Comparison of ENCODE assay signal across 14 cellular contexts in genomic region chr5:1130218-1130946, GRCh38. TPM values are rescaled to one million over a fixed set of nuclear protein-coding genes. Genes with fewer than 3 reads are reported as not detected.
A peak's percentile ranks its signal among the peaks of the same experiment; 100 is the strongest.
DNase-seq lines count a peak whose midpoint lies in the region; ATAC-seq and TF ChIP-seq lines count a peak whose summit lies in the region.
"Had no signal": no experiment of that assay in that cellular context is flagged by ENCODE, and none has a peak within 500 bp of the region (broad histone marks: within the 10 kb centered on the region; RNA-seq: fewer than 3 reads in every experiment).

No MANE protein-coding gene starts in this region.

- H3K4ac ChIP-seq in neuronal stem cell (ENCODE audit: low read length) = no peak overlapping the region

- H3K9ac ChIP-seq in neuronal stem cell (ENCODE audit: low read depth, low read length, poor library complexity) = no peak overlapping the region
- H3K9ac ChIP-seq: SK-N-SH had no signal

- no peak overlapping the region for H4K91ac ChIP-seq in neuronal stem cell (ENCODE audit: low read depth, low read length, poor library complexity)

- H3K23ac ChIP-seq in neuronal stem cell (ENCODE audit: low read depth, low read length, poor library complexity) = peak overlapping the region; percentile 53

- no peak for ATAC-seq in GM19452 (IDR thresholded peaks at IDR 0.05; ENCODE audit: unreplicated experiment)
- ATAC-seq: activated CD8-positive, alpha-beta memory T cell treated with anti-CD3 and anti-CD28 coated beads, Interleukin-2, amount 10 ng/mL, durations not matched to agents 7 days and 5 days; gastroesophageal sphincter; naive thymus-derived CD8-positive, alpha-beta T cell had no signal

- H4K8ac ChIP-seq in neuronal stem cell (ENCODE audit: low read depth, low read length) = peak overlapping the region; percentile 32

- no peaks in the 10 kb centered on the region for H3K79me1 ChIP-seq in neuronal stem cell (ENCODE audit: low read depth, low read length)

- peaks cover 4 to 7% of the 10 kb centered on the region in 2 donors for H3K4me1 ChIP-seq in neuronal stem cell (ENCODE audit: control insufficient read depth in 2 of 2, insufficient read depth in 1 of 2, low read depth in 1 of 2, low read length in 2 of 2)

- no CpG with 5 or more reads among the region's 26 CpGs for WGBS in neuronal stem cell (ENCODE audit: extremely low coverage in 2 of 2, insufficient read length in 2 of 2, insufficient replicate concordance in 1 of 2), 2 donors

- no peaks in the 10 kb centered on the region for H3K36me3 ChIP-seq in GM06990 (ENCODE audit: control insufficient read depth, insufficient read depth, low read length)
- no peaks in the 10 kb centered on the region for H3K36me3 ChIP-seq in neuronal stem cell (replicated peaks in 1 of 2; ENCODE audit: control insufficient read depth in 2 of 2, insufficient read depth in 2 of 2, low read length in 2 of 2)
- H3K36me3 ChIP-seq: gastroesophageal sphincter, tibial artery had no signal

- H2BK12ac ChIP-seq in neuronal stem cell (ENCODE audit: low read length) = peak overlapping the region; percentile 30

- no peak overlapping the region for H3K4me2 ChIP-seq in neuronal stem cell (ENCODE audit: insufficient read depth, low read length, poor library complexity, severe bottlenecking)
- H3K4me2 ChIP-seq: SK-N-SH had no signal

- peak overlapping the region; percentile 75 for H3K18ac ChIP-seq in neuronal stem cell (ENCODE audit: low read length)

- H3K4me3 ChIP-seq in GM06990 (replicated peaks; ENCODE audit: low read depth, low read length) = peak overlapping the region; percentile 11; the same call in 1 of the 2 replicates
- no peak overlapping the region for H3K4me3 ChIP-seq in neuronal stem cell (ENCODE audit: low read length in 2 of 2)
- H3K4me3 ChIP-seq: gastroesophageal sphincter, tibial artery had no signal

- peak overlapping the region; percentile 56 for H2AFZ ChIP-seq in neuronal stem cell (ENCODE audit: low read length)

- no peak overlapping the region for H2BK5ac ChIP-seq in neuronal stem cell (ENCODE audit: low read length)

- no peak for TF ChIP-seq CTCF in GM06990 (IDR thresholded peaks at IDR 0.05; ENCODE audit: insufficient read depth, low read length, poor library complexity, severe bottlenecking)

- no peak for DNase-seq in GM06990 (ENCODE audit: extremely low read depth, insufficient read length)
- DNase-seq in NCI-H187 (lab: John Stamatoyannopoulos, UW) = peak; percentile 74 to 85
- DNase-seq in SW480 (ENCODE audit: low spot score) = peak; percentile 96
- no peak for DNase-seq in neuronal stem cell (ENCODE audit: low spot score)
- DNase-seq in HCEC 1CT = no peak
- DNase-seq in hepatic stellate cell (ENCODE audit: low spot score) = no peak
- DNase-seq in activated CD4-positive, alpha-beta T cell treated with anti-CD3 and anti-CD28 coated beads, Interleukin-2, amount 50 U/mL, for 4 hours = no peak
- DNase-seq: activated CD8-positive, alpha-beta memory T cell treated with anti-CD3 and anti-CD28 coated beads, Interleukin-2, amount 10 ng/mL, durations not matched to agents 7 days and 5 days; KG1; naive thymus-derived CD8-positive, alpha-beta T cell; SK-N-SH; tibial artery had no signal

- H3K27ac ChIP-seq in neuronal stem cell (replicated peaks; ENCODE audit: low read length) = no peak overlapping the region
- H3K27ac ChIP-seq: gastroesophageal sphincter, tibial artery had no signal

- peak overlapping the region; percentile 97 for H2AK5ac ChIP-seq in neuronal stem cell (ENCODE audit: low read depth, low read length)

- peak overlapping the region; percentile 87 for H2BK15ac ChIP-seq in neuronal stem cell (ENCODE audit: low read length)

- H3K14ac ChIP-seq in neuronal stem cell (ENCODE audit: low read length) = peak overlapping the region; percentile 17

- no peaks in the 10 kb centered on the region for H3K27me3 ChIP-seq in GM06990 (replicated peaks; ENCODE audit: control insufficient read depth, insufficient read depth, low read length)
- peaks cover 0 to 16% (median 0%) of the 10 kb centered on the region in 3 experiments for H3K27me3 ChIP-seq in neuronal stem cell (ENCODE audit: control insufficient read depth in 3 of 3, insufficient read depth in 3 of 3, low read depth in 1 of 3, low read length in 3 of 3)

- no peaks in the 10 kb centered on the region for H3K9me3 ChIP-seq in neuronal stem cell (replicated peaks in 1 of 2; ENCODE audit: control insufficient read depth in 2 of 2, insufficient read depth in 1 of 2, low read depth in 1 of 2, low read length in 2 of 2)
- H3K9me3 ChIP-seq: gastroesophageal sphincter, SK-N-SH, tibial artery had no signal

- no peak overlapping the region for H2BK120ac ChIP-seq in neuronal stem cell (ENCODE audit: low read depth, low read length)

RNA-seq across cellular contexts. Expression of gene SLC12A7, which starts 18.5 kb away (rescaled TPM):
- 25.7 TPM for polyA plus RNA-seq in neuronal stem cell (2013, experiment 1 of 2)
- 25.0 TPM for polyA plus RNA-seq in neuronal stem cell (2013, experiment 2 of 2)

Comparison
In these comparisons a context has a peak if more than half of its experiments do, and no peak if none do; other contexts are left out.
1. DNase-seq: peak in NCI-H187 (2 of 2) and SW480 (single experiment); none in GM06990 (single experiment), neuronal stem cell (single experiment), HCEC 1CT (single experiment), hepatic stellate cell (single experiment) and activated CD4-positive, alpha-beta T cell treated with anti-CD3 and anti-CD28 coated beads, Interleukin-2, amount 50 U/mL, for 4 hours (0 of 2).